ENCODE assay signal across 11 cellular contexts in genomic region chr22:37819100-37819433, GRCh38. TPM values are rescaled to one million over a fixed set of nuclear protein-coding genes. Genes with fewer than 3 reads are reported as not detected.
DNase-seq lines count a peak whose midpoint lies in the region; ATAC-seq and TF ChIP-seq lines count a peak whose summit lies in the region.
"Had no signal": no experiment of that assay in that cellular context is flagged by ENCODE, and none has a peak within 500 bp of the region (broad histone marks: within the 10 kb centered on the region; RNA-seq: fewer than 3 reads in every experiment).

No MANE protein-coding gene starts in this region.

- no peak for ATAC-seq in naive B cell (ENCODE audit: low read depth in 2 of 2)
- no peak for ATAC-seq in upper lobe of left lung (ENCODE audit: low FRiP score in 2 of 2)
- no peak for ATAC-seq in GM21723 (IDR thresholded peaks at IDR 0.05; ENCODE audit: unreplicated experiment)

- TF ChIP-seq EP300 in upper lobe of left lung (IDR thresholded peaks at IDR 0.05): no peak

- DNase-seq in breast epithelium (ENCODE audit: low spot score in 2 of 2) (no peak), MCF 10A (ENCODE audit: unreplicated experiment) (no peak), naive B cell (no peak), upper lobe of left lung (no peak), amniotic stem cell (lab: John Stamatoyannopoulos, UW) (no peak), HK-2 (ENCODE audit: unreplicated experiment) (no peak)

- no peaks in the 10 kb centered on the region for H3K9me3 ChIP-seq in breast epithelium
- H3K9me3 ChIP-seq in duodenal mucosa (ENCODE audit: control insufficient read depth in 1 of 2, low read length in 2 of 2): no peaks in the 10 kb centered on the region
- no peaks in the 10 kb centered on the region for H3K9me3 ChIP-seq in upper lobe of left lung
- H3K9me3 ChIP-seq: BE2C had no signal

- H3K27ac ChIP-seq in breast epithelium: no peak overlapping the region
- H3K27ac ChIP-seq in duodenal mucosa (ENCODE audit: low read depth, low read length): no peak overlapping the region
- no peak overlapping the region for H3K27ac ChIP-seq in upper lobe of left lung
- H3K27ac ChIP-seq: KMS-11 had no signal

- CTCF ChIA-PET in MCF 10A (lab: Yijun Ruan, JAX): interaction anchor here (0.6 to 5.7 kb wide), 8 partner anchors 7 to 180 kb away, joined by 3 to 60 read pairs (median 10); partner anchors contain the start of gene SH3BP1

- H3K9ac ChIP-seq in duodenal mucosa (ENCODE audit: low read depth in 1 of 2, low read length in 2 of 2): no peak overlapping the region
- H3K9ac ChIP-seq: KMS-11 had no signal

- intact Hi-C loops in breast epithelium (cut with DNase I; ENCODE audit: low total_unique reads): no loop called here
- intact Hi-C loops in MCF 10A (cut with micrococcal nuclease): no loop called here

- H3K4me1 ChIP-seq in breast epithelium (peaks cover 0 to 4% of the 10 kb centered on the region in 2 donors), duodenal mucosa (ENCODE audit: control insufficient read depth in 1 of 2, insufficient read depth in 2 of 2, low read length in 2 of 2) (peaks cover 13 to 17% of the 10 kb centered on the region in 2 donors), upper lobe of left lung (peaks cover 19 to 20% (median 20%) of the 10 kb centered on the region in 4 donors)
- H3K4me1 ChIP-seq: BE2C had no signal

- TF ChIP-seq CTCF in breast epithelium (IDR thresholded peaks at IDR 0.05) (no peak), MCF 10A (IDR thresholded peaks at IDR 0.05; ENCODE audit: unreplicated experiment) (no peak), upper lobe of left lung (IDR thresholded peaks at IDR 0.05) (no peak)

- H3K9me3 Mint-ChIP-seq in MCF 10A (ENCODE audit: unreplicated experiment) (no peaks in the 10 kb centered on the region), naive B cell (no peaks in the 10 kb centered on the region)

- H3K27me3 ChIP-seq in breast epithelium (peaks cover 0 to 6% of the 10 kb centered on the region in 2 donors), duodenal mucosa (ENCODE audit: control insufficient read depth in 1 of 2, insufficient read depth in 2 of 2, low read length in 2 of 2) (peaks cover 9 to 16% of the 10 kb centered on the region in 2 donors), upper lobe of left lung (peaks cover 0 to 10% (median 6%) of the 10 kb centered on the region in 4 donors)
- H3K27me3 ChIP-seq: BE2C had no signal

- H3K27ac Mint-ChIP-seq in MCF 10A (ENCODE audit: low read depth, unreplicated experiment): no peak overlapping the region
- H3K27ac Mint-ChIP-seq in naive B cell: no peak overlapping the region

- 19 to 36% methylated on average over 6 to 14 of the region's 14 CpGs for WGBS in upper lobe of left lung, 2 donors

- H3K27me3 Mint-ChIP-seq in MCF 10A (ENCODE audit: insufficient read depth, unreplicated experiment): no peaks in the 10 kb centered on the region
- H3K27me3 Mint-ChIP-seq in naive B cell: peaks cover 13 to 78% (median 36%) of the 10 kb centered on the region in 3 donors

- BruUV-seq in MCF 10A (replicated peaks; lab: Mats Ljungman, UMichigan): no TSS peak

- H3K4me3 Mint-ChIP-seq in MCF 10A (ENCODE audit: unreplicated experiment) (no peak overlapping the region), naive B cell (peak overlapping the region; percentile 34 to 80 (median 69))

- H3K4me3 ChIP-seq in breast epithelium: peak overlapping the region in 2 of 3 donors; percentile 48 to 65
- H3K4me3 ChIP-seq in duodenal mucosa (ENCODE audit: low read depth in 1 of 2, low read length in 2 of 2): peak overlapping the region; percentile 40 to 67
- H3K4me3 ChIP-seq in upper lobe of left lung: peak overlapping the region in 3 of 4 donors; percentile 19 to 48 (median 48)

- H3K36me3 ChIP-seq in breast epithelium (no peaks in the 10 kb centered on the region), duodenal mucosa (ENCODE audit: control insufficient read depth in 1 of 2, insufficient read depth in 2 of 2, low read length in 2 of 2) (peaks cover 0 to 6% of the 10 kb centered on the region in 2 donors), upper lobe of left lung (no peaks in the 10 kb centered on the region)
- H3K36me3 ChIP-seq: BE2C had no signal

- H3K4me1 Mint-ChIP-seq in MCF 10A (ENCODE audit: insufficient read depth, unreplicated experiment) (peaks cover 6% of the 10 kb centered on the region), naive B cell (peaks cover 7 to 18% (median 18%) of the 10 kb centered on the region in 3 donors)

- no peaks in the 10 kb centered on the region for H3K36me3 Mint-ChIP-seq in MCF 10A (ENCODE audit: insufficient read depth, unreplicated experiment)
- no peaks in the 10 kb centered on the region for H3K36me3 Mint-ChIP-seq in naive B cell

- TF ChIP-seq POLR2A in breast epithelium (IDR thresholded peaks at IDR 0.05) (no peak), upper lobe of left lung (IDR thresholded peaks at IDR 0.05) (no peak)

- POLR2A ChIA-PET in MCF 10A (lab: Yijun Ruan, JAX): interaction anchor here (3.9 kb wide), 1 partner anchor 11 kb away, joined by 20 read pairs; the partner anchor contains the start of gene GCAT

RNA-seq across cellular contexts. Expression of gene GALR3, which starts 4.1 kb away (rescaled TPM):
- total RNA-seq in breast epithelium: under 1 TPM in 1 of 3 donors, not detected in 2; 0.44 TPM
- 0.26 and 0.27 TPM in 2 replicates for total RNA-seq in MCF 10A (2022)
- polyA plus RNA-seq in naive B cell (ENCODE audit: low read depth in 6 of 6): not detected
- not detected for total RNA-seq in upper lobe of left lung
- total RNA-seq: lower leg skin had no signal

RNA-seq across cellular contexts. Expression of gene GCAT, which starts 11.3 kb away (rescaled TPM):
- 10 to 100 TPM; 17.3 to 23.7 (median 21.6) TPM for total RNA-seq in breast epithelium
- 21.5 and 32.8 TPM in 2 replicates for total RNA-seq in MCF 10A (2022)
- polyA plus RNA-seq in naive B cell (ENCODE audit: low read depth in 6 of 6): not detected
- total RNA-seq in upper lobe of left lung: 10 to 100 TPM in 2 of 6 donors, 1 to 10 TPM in 4; 2.7 to 16.7 (median 7.5) TPM

RNA-seq across cellular contexts. Expression of gene ANKRD54, which starts 25.1 kb away (rescaled TPM):
- total RNA-seq in breast epithelium (10 to 100 TPM; 27.5 to 41.3 (median 34.9) TPM), MCF 10A (2022) (26.0 and 26.7 TPM in 2 replicates), upper lobe of left lung (10 to 100 TPM; 22.4 to 49.2 (median 38.2) TPM)
- polyA plus RNA-seq in naive B cell (ENCODE audit: low read depth in 6 of 6): 10 to 100 TPM in 4 of 6 donors, 1 to 10 TPM in 2; 2.6 to 19.3 (median 14.4) TPM

RNA-seq across cellular contexts. Expression of gene EIF3L, which starts 30.2 kb away (rescaled TPM):
- total RNA-seq in breast epithelium: 100 to 1,000 TPM; 471 to 569 (median 490) TPM
- total RNA-seq in MCF 10A (2022): 395 and 505 TPM in 2 replicates
- polyA plus RNA-seq in naive B cell (ENCODE audit: low read depth in 6 of 6): 100 to 1,000 TPM; 260 to 316 (median 300) TPM
- 100 to 1,000 TPM; 130 to 418 (median 248) TPM for total RNA-seq in upper lobe of left lung
